Comparison of ENCODE assay signal across 9 cellular contexts in the genomic region with DNA sequence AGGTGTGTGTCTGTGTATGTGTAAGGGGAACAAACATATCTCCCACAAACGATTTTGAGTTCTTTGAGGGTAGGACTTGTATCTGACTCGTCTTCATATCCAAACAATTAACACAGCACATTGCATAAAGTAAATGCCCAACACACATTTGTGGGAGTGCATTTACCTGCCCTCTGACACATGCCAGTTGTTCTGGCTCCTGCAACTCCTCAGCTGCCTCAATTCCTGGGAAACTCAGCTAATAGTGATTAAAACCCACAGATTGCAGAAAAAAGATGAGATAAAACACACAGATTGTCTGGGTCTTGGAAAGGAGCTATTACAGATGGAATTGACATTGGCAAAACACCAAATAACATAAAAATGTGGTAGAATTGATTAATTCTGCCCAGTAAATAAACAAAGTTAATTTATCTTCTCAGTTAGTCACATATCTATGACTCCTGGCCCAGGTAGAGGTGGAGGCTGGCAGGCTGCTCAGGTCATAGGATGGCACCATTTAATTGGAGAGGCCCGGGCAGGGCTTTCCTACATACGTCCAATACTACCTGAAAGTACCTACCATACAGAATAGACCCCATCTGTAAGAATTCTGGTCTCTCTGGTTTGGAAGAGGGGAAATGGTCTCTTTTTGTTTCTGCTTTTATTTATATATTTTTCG.
"Had no signal": no experiment of that assay in that cellular context is flagged by ENCODE, and none has a peak within 500 bp of the region (broad histone marks: within the 10 kb centered on the region; RNA-seq: fewer than 3 reads in every experiment).

No MANE protein-coding gene starts in this region.

- H3K4me3 ChIP-seq: tibial artery had no signal

- H3K27me3 ChIP-seq: tibial artery had no signal

- H3K9me3 Mint-ChIP-seq: activated naive CD4-positive, alpha-beta T cell treated with anti-CD3 and anti-CD28 coated beads for 36 hours had no signal

- H3K27me3 Mint-ChIP-seq: stimulated activated naive B cell treated with anti-CD40 and anti-IgM and Interleukin-4, amounts not matched to agents 10 μg/mL and 1 μg/mL and 100 μg/mL, for 72 hours had no signal

- H3K36me3 ChIP-seq: tibial artery had no signal

- H3K4me3 Mint-ChIP-seq: activated naive CD4-positive, alpha-beta T cell treated with anti-CD3 and anti-CD28 coated beads for 36 hours; stimulated activated naive B cell treated with anti-CD40 and anti-IgM and Interleukin-4, amounts not matched to agents 10 μg/mL and 1 μg/mL and 100 μg/mL, for 72 hours had no signal

- H3K36me3 Mint-ChIP-seq: stimulated activated naive B cell treated with anti-CD40 and anti-IgM and Interleukin-4, amounts not matched to agents 10 μg/mL and 1 μg/mL and 100 μg/mL, for 72 hours had no signal

- DNase-seq: activated CD4-positive, alpha-beta T cell treated with anti-CD3 and anti-CD28 coated beads, Interleukin-2, amount 50 U/mL, for 4 hours; activated naive CD4-positive, alpha-beta T cell treated with anti-CD3 and anti-CD28 coated beads for 36 hours; activated T-cell treated with anti-CD3 and anti-CD28 coated beads for 4 hours; stimulated activated CD4-positive, alpha-beta T cell treated with anti-CD3 and anti-CD28 coated beads, Interleukin-4, amount 100 ng/mL, for 1 hour; stimulated activated naive B cell treated with anti-CD40 and anti-IgM and Interleukin-4, amounts not matched to agents 10 μg/mL and 1 μg/mL and 100 μg/mL, for 72 hours had no signal

- H3K27ac Mint-ChIP-seq: activated naive CD4-positive, alpha-beta T cell treated with anti-CD3 and anti-CD28 coated beads for 36 hours; stimulated activated naive B cell treated with anti-CD40 and anti-IgM and Interleukin-4, amounts not matched to agents 10 μg/mL and 1 μg/mL and 100 μg/mL, for 72 hours had no signal

- FAIRE-seq: colon, islet of Langerhans, urothelium cell line had no signal
